19 cellular contexts compared by ENCODE assay signal in genomic region chr13:44417446-44417845, GRCh38. TPM values are rescaled to one million over a fixed set of nuclear protein-coding genes. Genes with fewer than 3 reads are reported as not detected.
"Had no signal": no experiment of that assay in that cellular context is flagged by ENCODE, and none has a peak within 500 bp of the region (broad histone marks: within the 10 kb centered on the region; RNA-seq: fewer than 3 reads in every experiment).

No MANE protein-coding gene starts in this region.

- H3K9ac ChIP-seq: parathyroid adenoma had no signal

- ATAC-seq: activated CD4-positive, alpha-beta T cell treated with anti-CD3 and anti-CD28 coated beads for 36 hours; activated CD8-positive, alpha-beta memory T cell treated with anti-CD3 and anti-CD28 coated beads, Interleukin-2, amount 10 ng/mL, durations not matched to agents 7 days and 5 days; body of pancreas; left lobe of liver had no signal

- H3K9me3 ChIP-seq: body of pancreas, thyroid gland had no signal

- H3K27ac Mint-ChIP-seq: activated CD4-positive, alpha-beta memory T cell treated with anti-CD3 and anti-CD28 coated beads for 36 hours; activated CD4-positive, alpha-beta T cell treated with anti-CD3 and anti-CD28 coated beads for 36 hours; activated CD8-positive, alpha-beta memory T cell treated with anti-CD3 and anti-CD28 coated beads, Interleukin-2, amount 10 ng/mL, durations not matched to agents 7 days and 5 days; activated naive CD8-positive, alpha-beta T cell treated with anti-CD3 and anti-CD28 coated beads, Interleukin-2, amount 10 ng/mL, durations not matched to agents 7 days and 5 days; activated T-cell treated with anti-CD3 and anti-CD28 coated beads, Interleukin-2, amount 50 U/mL, for 24 hours; activated T-helper 2 cell treated with anti-CD3 and anti-CD28 coated beads, Interferon-gamma antibody, Interleukin-2, Interleukin-4, amounts not matched to agents 10 μg/mL and 5 μg/mL and 100 μg/mL, durations not matched to agents 14 hours and 24 hours and 36 hours had no signal

- H3K27me3 ChIP-seq: body of pancreas, thyroid gland had no signal

- H3K36me3 Mint-ChIP-seq: activated CD4-positive, alpha-beta memory T cell treated with anti-CD3 and anti-CD28 coated beads for 36 hours; activated CD8-positive, alpha-beta memory T cell treated with anti-CD3 and anti-CD28 coated beads, Interleukin-2, amount 10 ng/mL, durations not matched to agents 7 days and 5 days; activated naive CD8-positive, alpha-beta T cell treated with anti-CD3 and anti-CD28 coated beads, Interleukin-2, amount 10 ng/mL, durations not matched to agents 7 days and 5 days had no signal

- H3K27ac ChIP-seq: body of pancreas, parathyroid adenoma, thyroid gland had no signal

- H2AFZ ChIP-seq: parathyroid adenoma had no signal

- H3K9me3 Mint-ChIP-seq: activated CD4-positive, alpha-beta memory T cell treated with anti-CD3 and anti-CD28 coated beads for 36 hours; activated naive CD8-positive, alpha-beta T cell treated with anti-CD3 and anti-CD28 coated beads, Interleukin-2, amount 10 ng/mL, durations not matched to agents 7 days and 5 days; activated T-cell treated with anti-CD3 and anti-CD28 coated beads, Interleukin-2, amount 50 U/mL, for 24 hours; activated T-helper 2 cell treated with anti-CD3 and anti-CD28 coated beads, Interferon-gamma antibody, Interleukin-2, Interleukin-4, amounts not matched to agents 10 μg/mL and 5 μg/mL and 100 μg/mL, durations not matched to agents 14 hours and 24 hours and 36 hours had no signal

- H3K4me1 Mint-ChIP-seq: activated CD4-positive, alpha-beta T cell treated with anti-CD3 and anti-CD28 coated beads for 36 hours; activated CD8-positive, alpha-beta memory T cell treated with anti-CD3 and anti-CD28 coated beads, Interleukin-2, amount 10 ng/mL, durations not matched to agents 7 days and 5 days had no signal

- H3K4me1 ChIP-seq: body of pancreas, parathyroid adenoma had no signal

- H3K4me3 Mint-ChIP-seq: activated CD4-positive, alpha-beta memory T cell treated with anti-CD3 and anti-CD28 coated beads for 36 hours; activated CD4-positive, alpha-beta T cell treated with anti-CD3 and anti-CD28 coated beads for 36 hours; activated CD8-positive, alpha-beta memory T cell treated with anti-CD3 and anti-CD28 coated beads, Interleukin-2, amount 10 ng/mL, durations not matched to agents 7 days and 5 days; activated naive CD8-positive, alpha-beta T cell treated with anti-CD3 and anti-CD28 coated beads, Interleukin-2, amount 10 ng/mL, durations not matched to agents 7 days and 5 days; activated T-cell treated with anti-CD3 and anti-CD28 coated beads, Interleukin-2, amount 50 U/mL, for 24 hours had no signal

- DNase-seq: activated CD4-positive, alpha-beta memory T cell treated with anti-CD3 and anti-CD28 coated beads for 36 hours; activated CD4-positive, alpha-beta T cell treated with anti-CD3 and anti-CD28 coated beads for 36 hours; activated CD8-positive, alpha-beta memory T cell treated with anti-CD3 and anti-CD28 coated beads, Interleukin-2, amount 10 ng/mL, durations not matched to agents 7 days and 5 days; activated naive CD4-positive, alpha-beta T cell treated with Interleukin-2 at 50 U/mL for 16 hours; activated naive CD8-positive, alpha-beta T cell treated with anti-CD3 and anti-CD28 coated beads, Interleukin-2, amount 10 ng/mL, durations not matched to agents 7 days and 5 days; activated T-cell treated with anti-CD3 and anti-CD28 coated beads, Interleukin-2, amount 50 U/mL, for 24 hours; amygdala; body of pancreas; central memory CD4-positive, alpha-beta T cell; hypothalamus; stimulated activated CD4-positive, alpha-beta T cell treated with anti-CD3 and anti-CD28 coated beads, Interleukin-12 subunit alpha, Interleukin-12 subunit beta, amount 100 ng/mL, for 4 hours; stimulated activated CD4-positive, alpha-beta T cell treated with anti-CD3 and anti-CD28 coated beads, Interleukin-1b, Interleukin-23, amount 100 ng/mL, for 48 hours; stimulated activated CD8-positive, alpha-beta memory T cell treated with anti-CD3 and anti-CD28 coated beads, Interleukin-4, amount 100 ng/mL, for 48 hours; stimulated activated naive CD4-positive, alpha-beta T cell had no signal

- H3K4me3 ChIP-seq: body of pancreas, thyroid gland had no signal

- H3K36me3 ChIP-seq: thyroid gland had no signal

RNA-seq across cellular contexts. Expression of gene SERP2, which starts 43.8 kb away (rescaled TPM):
- total RNA-seq: activated CD4-positive, alpha-beta memory T cell treated with anti-CD3 and anti-CD28 coated beads for 36 hours; activated CD8-positive, alpha-beta memory T cell treated with anti-CD3 and anti-CD28 coated beads, Interleukin-2, amount 10 ng/mL, durations not matched to agents 7 days and 5 days; T-helper 2 cell treated with Interferon-gamma antibody and Interleukin-4, amounts not matched to agents 100 ng/mL and 5 ng/mL, for 36 hours had no signal
